Comparison of ENCODE assay signal across 3 cellular contexts in genomic region chr12:30301291-30301690, GRCh38.
"Had no signal": no experiment of that assay in that cellular context is flagged by ENCODE, and none has a peak within 500 bp of the region (broad histone marks: within the 10 kb centered on the region; RNA-seq: fewer than 3 reads in every experiment).

No MANE protein-coding gene starts in this region.

- H3K4me3 ChIP-seq: GM12878 had no signal

- ATAC-seq: GM12878 had no signal

- DNase-seq: GDM1, GF-D8 had no signal
